Comparison of ENCODE assay signal across 8 cellular contexts in the genomic region with DNA sequence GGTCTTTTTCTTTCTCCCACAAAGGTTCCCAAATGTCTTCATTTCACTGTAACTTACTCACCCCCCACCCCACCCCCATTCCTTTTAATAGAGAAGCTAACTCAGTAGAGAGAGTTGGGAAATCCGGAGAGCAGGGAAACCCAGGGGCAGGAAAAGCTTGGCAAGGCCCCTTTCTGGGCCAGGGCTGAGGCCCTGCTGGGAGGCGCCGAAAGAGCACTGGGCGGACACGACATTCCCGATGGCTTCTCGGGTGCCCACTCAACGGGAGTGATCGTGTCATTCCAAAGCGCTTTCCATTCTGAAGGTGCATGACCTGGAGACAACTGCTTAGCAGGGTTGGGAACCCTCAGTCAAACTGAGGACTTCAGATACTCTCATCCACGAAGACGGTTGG. TPM values are rescaled to one million over a fixed set of nuclear protein-coding genes. Genes with fewer than 3 reads are reported as not detected.
DNase-seq lines count a peak whose midpoint lies in the region; ATAC-seq, FAIRE-seq and TF ChIP-seq lines count a peak whose summit lies in the region.

No MANE protein-coding gene starts in this region.

- TF ChIP-seq POLR2A in GM12892 (IDR thresholded peaks at IDR 0.05; ENCODE audit: low read depth, low read length), result no peak; the same call in 1 of the 2 replicates

- dilution Hi-C loops in keratinocyte (cut with MboI; ENCODE audit: extremely low pct_ligation_motif_present, low sequenced_read_pairs), result no loop called here

- H3K4me1 ChIP-seq in keratinocyte (ENCODE audit: control insufficient read depth, extremely low read depth, insufficient read depth, low read length), result peaks cover 36% of the 10 kb centered on the region

- no peaks in the 10 kb centered on the region for H3K9me3 Mint-ChIP-seq in activated naive CD4-positive, alpha-beta T cell treated with anti-CD3 and anti-CD28 coated beads, Interleukin-2, amount 10 ng/mL, durations not matched to agents 7 days and 5 days
- no peaks in the 10 kb centered on the region for H3K9me3 Mint-ChIP-seq in activated CD8-positive, alpha-beta T cell treated with anti-CD3 and anti-CD28 coated beads, Interleukin-2, amount 10 ng/mL, durations not matched to agents 7 days and 5 days (ENCODE audit: insufficient read depth)
- H3K9me3 Mint-ChIP-seq in type B pancreatic cell, result no peaks in the 10 kb centered on the region

- H3K27ac Mint-ChIP-seq in activated naive CD4-positive, alpha-beta T cell treated with anti-CD3 and anti-CD28 coated beads, Interleukin-2, amount 10 ng/mL, durations not matched to agents 7 days and 5 days, result peak overlapping the region; percentile 99
- H3K27ac Mint-ChIP-seq in activated CD8-positive, alpha-beta T cell treated with anti-CD3 and anti-CD28 coated beads, Interleukin-2, amount 10 ng/mL, durations not matched to agents 7 days and 5 days, result peak overlapping the region; percentile 98
- H3K27ac Mint-ChIP-seq in type B pancreatic cell, result peak overlapping the region; percentile 87

- H3K36me3 ChIP-seq in keratinocyte (ENCODE audit: control insufficient read depth in 2 of 2, extremely low read depth in 1 of 2, insufficient read depth in 2 of 2, low read length in 2 of 2), result peaks cover 16 to 30% of the 10 kb centered on the region in 2 experiments

- H3K4me3 Mint-ChIP-seq in activated naive CD4-positive, alpha-beta T cell treated with anti-CD3 and anti-CD28 coated beads, Interleukin-2, amount 10 ng/mL, durations not matched to agents 7 days and 5 days, result peak overlapping the region; percentile 90
- peak overlapping the region; percentile 97 for H3K4me3 Mint-ChIP-seq in activated CD8-positive, alpha-beta T cell treated with anti-CD3 and anti-CD28 coated beads, Interleukin-2, amount 10 ng/mL, durations not matched to agents 7 days and 5 days
- peak overlapping the region; percentile 96 for H3K4me3 Mint-ChIP-seq in type B pancreatic cell

- H4K20me1 ChIP-seq in keratinocyte (ENCODE audit: control insufficient read depth, extremely low read depth, insufficient read depth, low read length), result peaks cover 8% of the 10 kb centered on the region

- peaks cover 35% of the 10 kb centered on the region for H3K36me3 Mint-ChIP-seq in activated naive CD4-positive, alpha-beta T cell treated with anti-CD3 and anti-CD28 coated beads, Interleukin-2, amount 10 ng/mL, durations not matched to agents 7 days and 5 days
- peaks cover 54% of the 10 kb centered on the region for H3K36me3 Mint-ChIP-seq in activated CD8-positive, alpha-beta T cell treated with anti-CD3 and anti-CD28 coated beads, Interleukin-2, amount 10 ng/mL, durations not matched to agents 7 days and 5 days (ENCODE audit: low read depth)
- peaks cover 8% of the 10 kb centered on the region for H3K36me3 Mint-ChIP-seq in type B pancreatic cell

- H3K4me2 ChIP-seq in keratinocyte (ENCODE audit: control insufficient read depth, extremely low read depth, insufficient read depth, low read depth, low read length), result peak overlapping the region; percentile 99

- H3K4me3 ChIP-seq in keratinocyte (ENCODE audit: control insufficient read depth in 2 of 3, extremely low read depth in 1 of 3, insufficient read depth in 2 of 3, low read depth in 1 of 3, low read length in 3 of 3), result peak overlapping the region; percentile 80 to 97 (median 93)

- no peak for DNase-seq in activated naive CD4-positive, alpha-beta T cell treated with anti-CD3 and anti-CD28 coated beads, Interleukin-2, amount 10 ng/mL, durations not matched to agents 7 days and 5 days
- DNase-seq in activated naive CD4-positive, alpha-beta T cell (lab: John Stamatoyannopoulos, UW), result no peak
- no peak for DNase-seq in activated CD8-positive, alpha-beta T cell treated with anti-CD3 and anti-CD28 coated beads, Interleukin-2, amount 10 ng/mL, durations not matched to agents 7 days and 5 days
- DNase-seq in keratinocyte (ENCODE audit: low read depth, low spot score) (no peak), type B pancreatic cell (ENCODE audit: extremely low spot score, unreplicated experiment) (no peak), NCI-H187 treated with DMSO at 0.1 percent for 48 hours (lab: John Stamatoyannopoulos, UW) (no peak), GM12892 (ENCODE audit: insufficient read length) (no peak), NCI-H1105 (lab: John Stamatoyannopoulos, UW) (no peak)

- ATAC-seq in activated CD8-positive, alpha-beta T cell treated with anti-CD3 and anti-CD28 coated beads, Interleukin-2, amount 10 ng/mL, durations not matched to agents 7 days and 5 days, result no peak

- H3K9me1 ChIP-seq in keratinocyte (ENCODE audit: control insufficient read depth, extremely low read depth, insufficient read depth, low read length), result no peaks in the 10 kb centered on the region

- H3K27me3 Mint-ChIP-seq in activated naive CD4-positive, alpha-beta T cell treated with anti-CD3 and anti-CD28 coated beads, Interleukin-2, amount 10 ng/mL, durations not matched to agents 7 days and 5 days, result no peaks in the 10 kb centered on the region
- H3K27me3 Mint-ChIP-seq in activated CD8-positive, alpha-beta T cell treated with anti-CD3 and anti-CD28 coated beads, Interleukin-2, amount 10 ng/mL, durations not matched to agents 7 days and 5 days (ENCODE audit: low read depth), result no peaks in the 10 kb centered on the region
- H3K27me3 Mint-ChIP-seq in type B pancreatic cell, result no peaks in the 10 kb centered on the region

- peaks cover 46% of the 10 kb centered on the region for H3K79me2 ChIP-seq in keratinocyte (ENCODE audit: control insufficient read depth, insufficient read depth, low read length)

- no peaks in the 10 kb centered on the region for H3K9me3 ChIP-seq in keratinocyte (ENCODE audit: control insufficient read depth, low read depth, low read length)

- H2AFZ ChIP-seq in keratinocyte (ENCODE audit: control insufficient read depth, low read length), result peak overlapping the region; percentile 26

- H3K27ac ChIP-seq in keratinocyte (ENCODE audit: control insufficient read depth, insufficient read depth, low read length), result peak overlapping the region; percentile 91

- H3K9ac ChIP-seq in keratinocyte (ENCODE audit: control insufficient read depth, extremely low read depth, insufficient read depth, low read length), result peak overlapping the region; percentile 90

- no peak for TF ChIP-seq CTCF in keratinocyte (optimal IDR thresholded peaks at IDR 0.05 in 1 of 3, IDR thresholded peaks at IDR 0.05 in 1 of 3, conservative IDR thresholded peaks at IDR 0.05 in 1 of 3; ENCODE audit: extremely low read depth in 1 of 3, insufficient read depth in 2 of 3, low read length in 3 of 3)
- TF ChIP-seq CTCF in type B pancreatic cell (conservative IDR thresholded peaks at IDR 0.05), result no peak

- CTCF ChIA-PET in activated naive CD4-positive, alpha-beta T cell treated with anti-CD3 and anti-CD28 coated beads, Interleukin-2, amount 10 ng/mL, durations not matched to agents 7 days and 5 days (lab: Charles Lee), result interaction anchor here (1.0 to 9.0 kb wide), 3 partner anchors 10 to 32 kb away, joined by 3 to 62 read pairs (median 29); a partner anchor contains a TSS
- CTCF ChIA-PET in activated CD8-positive, alpha-beta T cell treated with anti-CD3 and anti-CD28 coated beads, Interleukin-2, amount 10 ng/mL, durations not matched to agents 7 days and 5 days (lab: Charles Lee), result interaction anchor here (1.2 to 19.2 kb wide), 5 partner anchors 8 to 73 kb away, joined by 5 to 319 read pairs (median 24); a partner anchor contains a TSS

- POLR2A ChIA-PET in activated CD8-positive, alpha-beta T cell treated with anti-CD3 and anti-CD28 coated beads, Interleukin-2, amount 10 ng/mL, durations not matched to agents 7 days and 5 days (lab: Charles Lee), result interaction anchor here (1.2 to 8.2 kb wide), 8 partner anchors 8 to 553 kb away, joined by 3 to 160 read pairs (median 32); a partner anchor contains a TSS

- FAIRE-seq in keratinocyte (lab: Jason Lieb, UNC) (no peak), GM12892 (lab: Jason Lieb, UNC) (no peak)

- H3K27me3 ChIP-seq in keratinocyte (ENCODE audit: control insufficient read depth, extremely low read depth, insufficient read depth, low read length), result no peaks in the 10 kb centered on the region

- peaks cover 52% of the 10 kb centered on the region for H3K4me1 Mint-ChIP-seq in activated naive CD4-positive, alpha-beta T cell treated with anti-CD3 and anti-CD28 coated beads, Interleukin-2, amount 10 ng/mL, durations not matched to agents 7 days and 5 days
- H3K4me1 Mint-ChIP-seq in activated CD8-positive, alpha-beta T cell treated with anti-CD3 and anti-CD28 coated beads, Interleukin-2, amount 10 ng/mL, durations not matched to agents 7 days and 5 days (ENCODE audit: low read depth), result peaks cover 53% of the 10 kb centered on the region
- peaks cover 11% of the 10 kb centered on the region for H3K4me1 Mint-ChIP-seq in type B pancreatic cell (ENCODE audit: unreplicated experiment)

RNA-seq across cellular contexts. Expression of a gene that starts 1.6 kb away (rescaled TPM):
- total RNA-seq in activated CD8-positive, alpha-beta T cell treated with anti-CD3 and anti-CD28 coated beads, Interleukin-2, amount 10 ng/mL, durations not matched to agents 7 days and 5 days, result 10 to 100 TPM; 24.7 to 25.4 TPM
- polyA plus RNA-seq in keratinocyte, result 33.7 to 41.1 TPM (median 37.8 TPM) in 3 replicates
- polyA plus RNA-seq in keratinocyte (2011; ENCODE audit: low read depth), result 3.5 TPM
- polyA plus RNA-seq in keratinocyte (2011; cell fraction: cytosol; rRNA removed), result 31.3 and 40.4 TPM in 2 replicates
- 60.2 and 67.6 TPM in 2 replicates for polyA plus RNA-seq in keratinocyte (2011; cell fraction: nucleus; rRNA removed)
- polyA plus RNA-seq in keratinocyte (2012; ENCODE audit: low replicate concordance), result 21.7 and 23.7 TPM in 2 replicates
- polyA minus RNA-seq in keratinocyte, result 45.5 to 64.0 TPM (median 55.2 TPM) in 3 replicates
- 30.5 TPM for polyA minus RNA-seq in keratinocyte (2011; cell fraction: cytosol; rRNA and poly(A)+ RNA removed)
- 13.6 and 14.7 TPM in 2 replicates for polyA minus RNA-seq in keratinocyte (2011; cell fraction: nucleus; rRNA and poly(A)+ RNA removed)
- 31.2 and 36.0 TPM in 2 replicates for total RNA-seq in type B pancreatic cell (ENCODE audit: low replicate concordance)
- 20.5 TPM for polyA plus RNA-seq in GM12892 (2012; ENCODE audit: missing spikeins)

RNA-seq across cellular contexts. Expression of a gene that starts 2.0 kb away (rescaled TPM):
- 10 to 100 TPM; 92.1 to 93.7 TPM for total RNA-seq in activated CD8-positive, alpha-beta T cell treated with anti-CD3 and anti-CD28 coated beads, Interleukin-2, amount 10 ng/mL, durations not matched to agents 7 days and 5 days
- 38.3 to 70.1 TPM (median 44.8 TPM) in 3 replicates for polyA plus RNA-seq in keratinocyte
- 4.1 TPM for polyA plus RNA-seq in keratinocyte (2011; ENCODE audit: low read depth)
- polyA plus RNA-seq in keratinocyte (2011; cell fraction: cytosol; rRNA removed), result 28.0 and 57.0 TPM in 2 replicates
- 12.7 and 19.8 TPM in 2 replicates for polyA plus RNA-seq in keratinocyte (2011; cell fraction: nucleus; rRNA removed)
- 44.0 and 109 TPM in 2 replicates for polyA plus RNA-seq in keratinocyte (2012; ENCODE audit: low replicate concordance)
- polyA minus RNA-seq in keratinocyte, result 26.2 to 69.4 TPM (median 48.3 TPM) in 3 replicates
- 92.1 TPM for polyA minus RNA-seq in keratinocyte (2011; cell fraction: cytosol; rRNA and poly(A)+ RNA removed)
- polyA minus RNA-seq in keratinocyte (2011; cell fraction: nucleus; rRNA and poly(A)+ RNA removed), result 15.6 and 19.4 TPM in 2 replicates
- 62.0 and 67.0 TPM in 2 replicates for total RNA-seq in type B pancreatic cell (ENCODE audit: low replicate concordance)
- polyA plus RNA-seq in GM12892 (2012; ENCODE audit: missing spikeins), result 45.3 TPM

RNA-seq across cellular contexts. Expression of a gene that starts 9.3 kb away (rescaled TPM):
- total RNA-seq in activated CD8-positive, alpha-beta T cell treated with anti-CD3 and anti-CD28 coated beads, Interleukin-2, amount 10 ng/mL, durations not matched to agents 7 days and 5 days, result 100 to 1,000 TPM; 227 to 229 TPM
- 199 to 221 TPM (median 210 TPM) in 3 replicates for polyA plus RNA-seq in keratinocyte
- polyA plus RNA-seq in keratinocyte (2011; ENCODE audit: low read depth), result 255 TPM
- 147 and 165 TPM in 2 replicates for polyA plus RNA-seq in keratinocyte (2011; cell fraction: cytosol; rRNA removed)
- 194 and 201 TPM in 2 replicates for polyA plus RNA-seq in keratinocyte (2011; cell fraction: nucleus; rRNA removed)
- polyA plus RNA-seq in keratinocyte (2012; ENCODE audit: low replicate concordance), result 177 and 251 TPM in 2 replicates
- 146 to 450 TPM (median 412 TPM) in 3 replicates for polyA minus RNA-seq in keratinocyte
- polyA minus RNA-seq in keratinocyte (2011; cell fraction: cytosol; rRNA and poly(A)+ RNA removed), result 294 TPM
- polyA minus RNA-seq in keratinocyte (2011; cell fraction: nucleus; rRNA and poly(A)+ RNA removed), result 89.9 and 104 TPM in 2 replicates
- total RNA-seq in type B pancreatic cell (ENCODE audit: low replicate concordance), result 221 and 256 TPM in 2 replicates
- 252 TPM for polyA plus RNA-seq in GM12892 (2012; ENCODE audit: missing spikeins)

RNA-seq across cellular contexts. Expression of a gene that starts 12.7 kb away (rescaled TPM):
- total RNA-seq in activated CD8-positive, alpha-beta T cell treated with anti-CD3 and anti-CD28 coated beads, Interleukin-2, amount 10 ng/mL, durations not matched to agents 7 days and 5 days, result 100 to 1,000 TPM; 134 to 140 TPM
- polyA plus RNA-seq in keratinocyte, result 61.5 to 90.9 TPM (median 77.4 TPM) in 3 replicates
- polyA plus RNA-seq in keratinocyte (2011; ENCODE audit: low read depth), result 16.0 TPM
- polyA plus RNA-seq in keratinocyte (2011; cell fraction: cytosol; rRNA removed), result 27.0 and 50.3 TPM in 2 replicates
- polyA plus RNA-seq in keratinocyte (2011; cell fraction: nucleus; rRNA removed), result 234 and 261 TPM in 2 replicates
- 42.1 and 80.2 TPM in 2 replicates for polyA plus RNA-seq in keratinocyte (2012; ENCODE audit: low replicate concordance)
- polyA minus RNA-seq in keratinocyte, result 123 to 316 TPM (median 125 TPM) in 3 replicates
- polyA minus RNA-seq in keratinocyte (2011; cell fraction: cytosol; rRNA and poly(A)+ RNA removed), result 73.7 TPM
- 82.5 and 93.1 TPM in 2 replicates for polyA minus RNA-seq in keratinocyte (2011; cell fraction: nucleus; rRNA and poly(A)+ RNA removed)
- total RNA-seq in type B pancreatic cell (ENCODE audit: low replicate concordance), result 272 and 334 TPM in 2 replicates
- 124 TPM for polyA plus RNA-seq in GM12892 (2012; ENCODE audit: missing spikeins)

RNA-seq across cellular contexts. Expression of a gene that starts 29.9 kb away (rescaled TPM):
- 10 to 100 TPM; 35.2 to 39.6 TPM for total RNA-seq in activated CD8-positive, alpha-beta T cell treated with anti-CD3 and anti-CD28 coated beads, Interleukin-2, amount 10 ng/mL, durations not matched to agents 7 days and 5 days
- polyA plus RNA-seq in keratinocyte, result 0.93 to 1.1 TPM (median 0.99 TPM) in 3 replicates
- polyA plus RNA-seq in keratinocyte (2011; ENCODE audit: low read depth), result 5.1 TPM
- 0.27 and 0.32 TPM in 2 replicates for polyA plus RNA-seq in keratinocyte (2011; cell fraction: cytosol; rRNA removed)
- 3.8 and 3.9 TPM in 2 replicates for polyA plus RNA-seq in keratinocyte (2011; cell fraction: nucleus; rRNA removed)
- polyA plus RNA-seq in keratinocyte (2012; ENCODE audit: low replicate concordance), result 0.76 and 3.6 TPM in 2 replicates
- 1.3 to 2.1 TPM (median 1.6 TPM) in 3 replicates for polyA minus RNA-seq in keratinocyte
- 5.4 TPM for polyA minus RNA-seq in keratinocyte (2011; cell fraction: cytosol; rRNA and poly(A)+ RNA removed)
- polyA minus RNA-seq in keratinocyte (2011; cell fraction: nucleus; rRNA and poly(A)+ RNA removed), result 2.9 and 3.1 TPM in 2 replicates
- 47.4 and 54.8 TPM in 2 replicates for total RNA-seq in type B pancreatic cell (ENCODE audit: low replicate concordance)
- polyA plus RNA-seq in GM12892 (2012; ENCODE audit: missing spikeins), result 9.7 TPM
